ENCODE assay signal across 8 cellular contexts in the genomic region with DNA sequence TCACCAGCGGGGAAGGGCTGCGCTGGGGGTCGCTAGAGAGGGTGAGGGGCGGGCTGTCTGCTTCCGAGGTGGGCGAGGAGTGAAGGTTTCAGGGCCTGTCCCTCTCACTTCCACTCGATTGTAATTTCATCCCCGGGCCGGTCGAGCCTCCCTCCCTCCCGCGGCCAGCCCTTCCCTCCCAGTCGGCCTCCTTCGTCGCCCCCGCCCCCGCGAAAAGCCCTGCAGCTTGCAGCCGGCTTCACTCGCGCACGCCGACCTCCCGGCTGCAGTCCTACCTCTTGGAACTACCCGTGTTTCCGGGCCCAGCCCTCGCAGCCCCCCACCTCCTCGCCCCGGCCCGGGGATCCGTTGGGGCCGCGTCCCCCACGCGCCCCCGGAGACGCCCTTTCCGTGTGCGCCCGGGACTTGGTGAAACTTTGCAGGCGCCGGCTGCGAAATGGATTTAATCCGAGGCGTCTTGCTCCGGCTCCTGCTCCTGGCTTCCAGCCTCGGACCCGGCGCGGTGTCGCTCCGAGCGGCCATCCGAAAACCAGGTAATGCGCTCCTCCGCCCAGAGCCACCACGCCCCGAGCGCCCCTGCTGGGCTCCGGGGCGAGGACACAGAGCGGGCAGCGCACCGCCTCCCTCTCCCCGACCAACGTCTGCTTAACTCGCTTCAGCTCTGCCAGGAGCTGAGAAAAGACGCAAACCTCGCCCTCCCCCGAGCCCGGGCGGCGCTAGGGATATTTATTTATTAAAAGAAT. TPM values are rescaled to one million over a fixed set of nuclear protein-coding genes. Genes with fewer than 3 reads are reported as not detected.
DNase-seq lines count a peak whose midpoint lies in the region; ATAC-seq and TF ChIP-seq lines count a peak whose summit lies in the region.

EGFLAM (plus strand) TSS at position 241 of the 743 bp plus-strand sequence; CDS start at position 437, 196 bp downstream.

- TF ChIP-seq CTCF in MM.1S (IDR thresholded peaks at IDR 0.05; ENCODE audit: low read length), result no peak
- peak in 5 of 7 experiments; percentile 9 to 40 (median 23) for TF ChIP-seq CTCF in body of pancreas (IDR thresholded peaks at IDR 0.05)
- TF ChIP-seq CTCF in tibial artery (IDR thresholded peaks at IDR 0.05), result no peak

- H3K79me2 ChIP-seq in MM.1S (ENCODE audit: low read length), result no peaks in the 10 kb centered on the region

- DNase-seq in D341Med (ENCODE audit: low spot score) (peak; percentile 84), MM.1S (no peak), body of pancreas (peak; percentile 7 to 43 (median 20)), left lobe of liver (ENCODE audit: low spot score) (no peak), tibial artery (no peak), G401 (ENCODE audit: low spot score) (no peak)
- no peak for DNase-seq in NK-92 treated with Interleukin-12 subunit alpha and Interleukin-12 subunit beta, amount 100 ng/mL, for 24 hours (lab: John Stamatoyannopoulos, UW)

- H3K9me3 ChIP-seq in MM.1S (replicated peaks; ENCODE audit: insufficient read depth, low read length), result no peaks in the 10 kb centered on the region
- H3K9me3 ChIP-seq in body of pancreas, result no peaks in the 10 kb centered on the region
- no peaks in the 10 kb centered on the region for H3K9me3 ChIP-seq in tibial artery

- peak within 1 kb of the TSS; percentile 29; the same call in 1 of the 2 replicates for H2AFZ ChIP-seq in MM.1S (ENCODE audit: low read length)

- whole genome bisulfite sequencing in body of pancreas, 2 donors, result 2% methylated on average over 26 to 66 of the region's 73 CpGs

- peak; percentile 83 for ATAC-seq in body of pancreas
- peak; percentile 84 for ATAC-seq in left lobe of liver
- ATAC-seq in GM21367 (IDR thresholded peaks at IDR 0.05; ENCODE audit: unreplicated experiment), result no peak

- H3K27ac ChIP-seq in MM.1S (ENCODE audit: low read length) (no peak within 1 kb of the TSS), body of pancreas (no peak within 1 kb of the TSS), tibial artery (no peak within 1 kb of the TSS)

- H3K4me1 ChIP-seq in MM.1S (ENCODE audit: low read length) (no peaks in the 10 kb centered on the region), body of pancreas (peaks cover 22% of the 10 kb centered on the region), tibial artery (peaks cover 0 to 21% (median 18%) of the 10 kb centered on the region in 4 donors)

- in situ Hi-C loops in G401 (cut with HindIII; ENCODE audit: low sequenced_read_pairs), result no loop called here

- no peak for TF ChIP-seq POLR2A in body of pancreas (IDR thresholded peaks at IDR 0.05)

- peak within 1 kb of the TSS; percentile 12; the same call in 1 of the 2 replicates for H3K4me2 ChIP-seq in MM.1S (ENCODE audit: low read depth, low read length)

- no peaks in the 10 kb centered on the region for H4K20me1 ChIP-seq in MM.1S (ENCODE audit: insufficient read depth, low read length)

- H3K9me2 ChIP-seq in MM.1S (replicated peaks; ENCODE audit: insufficient read depth, low read length), result no peaks in the 10 kb centered on the region

- intact Hi-C loops in body of pancreas (cut with DNase I) (no loop called here), tibial artery (cut with DNase I; ENCODE audit: low total_unique reads) (no loop called here)

- H3F3A ChIP-seq in MM.1S (ENCODE audit: insufficient read depth, low read length), result no peaks in the 10 kb centered on the region

- H3K36me3 ChIP-seq in MM.1S (replicated peaks; ENCODE audit: insufficient read depth, low read length) (no peaks in the 10 kb centered on the region), body of pancreas (replicated peaks in 1 of 2; ENCODE audit: insufficient read depth in 1 of 2, low read depth in 2 of 2) (no peaks in the 10 kb centered on the region), tibial artery (no peaks in the 10 kb centered on the region)

- H3K4me3 ChIP-seq in MM.1S (ENCODE audit: low read length) (no peak within 1 kb of the TSS), body of pancreas (peak within 1 kb of the TSS in 1 of 2 donors; percentile 3), tibial artery (peak within 1 kb of the TSS; percentile 41 to 55)

- H3K27me3 ChIP-seq in MM.1S (replicated peaks; ENCODE audit: insufficient read depth, low read length) (no peaks in the 10 kb centered on the region), body of pancreas (peaks cover 0 to 21% of the 10 kb centered on the region in 2 donors), tibial artery (peaks cover 0 to 42% of the 10 kb centered on the region in 2 donors)

- no peak within 1 kb of the TSS for H3K9ac ChIP-seq in MM.1S (ENCODE audit: low read length)

RNA-seq across cellular contexts. Expression of gene EGFLAM, which starts in this region (rescaled TPM):
- total RNA-seq in body of pancreas (1 to 10 TPM in 1 of 2 donors, under 1 TPM in 1; 0.26 to 4.6 TPM), left lobe of liver (2.0 TPM)
- total RNA-seq in G401 (2014; rRNA removed; shearing (Covaris generic)), result 0.55 TPM in 1 of 2 replicates, not detected in the other

Comparison
In these comparisons a context has a peak if more than half of its experiments do, and no peak if none do; other contexts are left out.
1. DNase-seq: peak in D341Med (single experiment) and body of pancreas (4 of 4); none in MM.1S (single experiment), left lobe of liver (single experiment), tibial artery (0 of 2), NK-92 treated with Interleukin-12 subunit alpha and Interleukin-12 subunit beta, amount 100 ng/mL, for 24 hours (single experiment) and G401 (single experiment).
2. CTCF ChIP-seq: peak in body of pancreas (5 of 7); none in MM.1S (single experiment) and tibial artery (0 of 2).